1 cellular context compared by ENCODE assay signal in the genomic region with DNA sequence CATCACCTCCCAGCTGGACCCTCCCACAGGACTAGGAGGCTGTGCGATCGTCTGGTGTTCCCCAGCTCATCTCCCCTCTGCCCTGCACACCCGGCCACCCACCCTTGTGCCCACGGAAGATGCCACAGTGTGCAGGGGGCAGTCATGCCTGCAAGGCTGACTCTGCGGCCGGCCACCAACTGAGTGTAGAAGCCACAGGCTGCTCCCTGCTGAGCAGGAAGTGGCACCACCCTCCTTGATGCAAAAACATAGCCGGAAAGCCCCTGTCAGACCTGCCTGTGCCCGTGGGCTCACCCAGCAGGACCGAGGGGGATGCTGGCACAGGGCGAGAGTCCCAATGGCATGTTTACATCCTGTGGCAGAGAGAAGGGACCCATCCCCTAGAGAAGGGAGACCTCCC.
TF ChIP-seq lines count a peak whose summit lies in the region.

No MANE protein-coding gene starts in this region.

TF ChIP-seq in GM12878, 131 proteins besides CTCF, POLR2A, EP300 and RAD21:
- TF ChIP-seq JUNB (IDR thresholded peaks at IDR 0.05) (no peak), BHLHE40 (IDR thresholded peaks at IDR 0.05; ENCODE audit: borderline replicate concordance in 1 of 2, low read depth in 2 of 2, low read length in 1 of 2) (peak in 1 of 2 experiments; percentile 65; a peak in 1 of 4 replicates), SP1 (IDR thresholded peaks at IDR 0.05; ENCODE audit: low read depth, low read length) (no peak), RELA (IDR thresholded peaks at IDR 0.05; ENCODE audit: borderline replicate concordance, partially characterized antibody) (peak; percentile 35), PAX5 (IDR thresholded peaks at IDR 0.05; ENCODE audit: borderline replicate concordance, low read depth, low read length) (0 out of 2 replicates have a peak, but pooled peaks have one; percentile 51), IKZF1 (conservative IDR thresholded peaks at IDR 0.05) (0 out of 2 replicates have a peak, but pooled peaks have one; percentile 44), MTA2 (IDR thresholded peaks at IDR 0.05; ENCODE audit: low read depth) (0 out of 2 replicates have a peak, but pooled peaks have one; percentile 24), SUZ12 (IDR thresholded peaks at IDR 0.05; ENCODE audit: unreplicated experiment) (no peak)
- TF ChIP-seq, protein P1, sequence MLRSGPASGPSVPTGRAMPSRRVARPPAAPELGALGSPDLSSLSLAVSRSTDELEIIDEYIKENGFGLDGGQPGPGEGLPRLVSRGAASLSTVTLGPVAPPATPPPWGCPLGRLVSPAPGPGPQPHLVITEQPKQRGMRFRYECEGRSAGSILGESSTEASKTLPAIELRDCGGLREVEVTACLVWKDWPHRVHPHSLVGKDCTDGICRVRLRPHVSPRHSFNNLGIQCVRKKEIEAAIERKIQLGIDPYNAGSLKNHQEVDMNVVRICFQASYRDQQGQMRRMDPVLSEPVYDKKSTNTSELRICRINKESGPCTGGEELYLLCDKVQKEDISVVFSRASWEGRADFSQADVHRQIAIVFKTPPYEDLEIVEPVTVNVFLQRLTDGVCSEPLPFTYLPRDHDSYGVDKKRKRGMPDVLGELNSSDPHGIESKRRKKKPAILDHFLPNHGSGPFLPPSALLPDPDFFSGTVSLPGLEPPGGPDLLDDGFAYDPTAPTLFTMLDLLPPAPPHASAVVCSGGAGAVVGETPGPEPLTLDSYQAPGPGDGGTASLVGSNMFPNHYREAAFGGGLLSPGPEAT (IDR thresholded peaks at IDR 0.05; ENCODE audit: low read depth), result 0 out of 2 replicates have a peak, but pooled peaks have one; percentile 27
- TF ChIP-seq, protein P2, sequence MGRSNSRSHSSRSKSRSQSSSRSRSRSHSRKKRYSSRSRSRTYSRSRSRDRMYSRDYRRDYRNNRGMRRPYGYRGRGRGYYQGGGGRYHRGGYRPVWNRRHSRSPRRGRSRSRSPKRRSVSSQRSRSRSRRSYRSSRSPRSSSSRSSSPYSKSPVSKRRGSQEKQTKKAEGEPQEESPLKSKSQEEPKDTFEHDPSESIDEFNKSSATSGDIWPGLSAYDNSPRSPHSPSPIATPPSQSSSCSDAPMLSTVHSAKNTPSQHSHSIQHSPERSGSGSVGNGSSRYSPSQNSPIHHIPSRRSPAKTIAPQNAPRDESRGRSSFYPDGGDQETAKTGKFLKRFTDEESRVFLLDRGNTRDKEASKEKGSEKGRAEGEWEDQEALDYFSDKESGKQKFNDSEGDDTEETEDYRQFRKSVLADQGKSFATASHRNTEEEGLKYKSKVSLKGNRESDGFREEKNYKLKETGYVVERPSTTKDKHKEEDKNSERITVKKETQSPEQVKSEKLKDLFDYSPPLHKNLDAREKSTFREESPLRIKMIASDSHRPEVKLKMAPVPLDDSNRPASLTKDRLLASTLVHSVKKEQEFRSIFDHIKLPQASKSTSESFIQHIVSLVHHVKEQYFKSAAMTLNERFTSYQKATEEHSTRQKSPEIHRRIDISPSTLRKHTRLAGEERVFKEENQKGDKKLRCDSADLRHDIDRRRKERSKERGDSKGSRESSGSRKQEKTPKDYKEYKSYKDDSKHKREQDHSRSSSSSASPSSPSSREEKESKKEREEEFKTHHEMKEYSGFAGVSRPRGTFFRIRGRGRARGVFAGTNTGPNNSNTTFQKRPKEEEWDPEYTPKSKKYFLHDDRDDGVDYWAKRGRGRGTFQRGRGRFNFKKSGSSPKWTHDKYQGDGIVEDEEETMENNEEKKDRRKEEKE (IDR thresholded peaks at IDR 0.05), result no peak
- TF ChIP-seq, protein P3, sequence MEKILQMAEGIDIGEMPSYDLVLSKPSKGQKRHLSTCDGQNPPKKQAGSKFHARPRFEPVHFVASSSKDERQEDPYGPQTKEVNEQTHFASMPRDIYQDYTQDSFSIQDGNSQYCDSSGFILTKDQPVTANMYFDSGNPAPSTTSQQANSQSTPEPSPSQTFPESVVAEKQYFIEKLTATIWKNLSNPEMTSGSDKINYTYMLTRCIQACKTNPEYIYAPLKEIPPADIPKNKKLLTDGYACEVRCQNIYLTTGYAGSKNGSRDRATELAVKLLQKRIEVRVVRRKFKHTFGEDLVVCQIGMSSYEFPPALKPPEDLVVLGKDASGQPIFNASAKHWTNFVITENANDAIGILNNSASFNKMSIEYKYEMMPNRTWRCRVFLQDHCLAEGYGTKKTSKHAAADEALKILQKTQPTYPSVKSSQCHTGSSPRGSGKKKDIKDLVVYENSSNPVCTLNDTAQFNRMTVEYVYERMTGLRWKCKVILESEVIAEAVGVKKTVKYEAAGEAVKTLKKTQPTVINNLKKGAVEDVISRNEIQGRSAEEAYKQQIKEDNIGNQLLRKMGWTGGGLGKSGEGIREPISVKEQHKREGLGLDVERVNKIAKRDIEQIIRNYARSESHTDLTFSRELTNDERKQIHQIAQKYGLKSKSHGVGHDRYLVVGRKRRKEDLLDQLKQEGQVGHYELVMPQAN (conservative IDR thresholded peaks at IDR 0.05), result no peak
